31 cellular contexts compared by ENCODE assay signal in the genomic region with DNA sequence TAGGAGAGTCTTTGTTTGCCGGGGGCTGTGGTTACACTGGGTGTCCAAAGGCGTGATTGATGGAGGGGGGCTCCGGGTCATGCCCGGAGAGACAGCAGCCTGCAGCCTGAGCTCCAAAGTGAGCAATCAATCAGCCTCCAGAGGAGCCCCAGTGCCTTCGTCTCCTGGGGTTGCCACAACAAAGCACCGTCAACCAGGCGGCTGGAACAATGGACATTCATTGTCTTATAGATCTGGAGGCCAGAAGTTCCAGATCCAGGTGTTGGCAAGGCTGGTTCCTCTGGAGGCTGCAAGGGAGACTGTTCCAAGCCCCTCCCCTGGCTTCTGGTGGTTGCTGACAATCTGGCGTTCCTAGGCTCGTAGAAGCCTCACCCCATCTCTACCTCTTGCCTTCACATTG. TPM values are rescaled to one million over a fixed set of nuclear protein-coding genes. Genes with fewer than 3 reads are reported as not detected.
DNase-seq lines count a peak whose midpoint lies in the region; TF ChIP-seq lines count a peak whose summit lies in the region.
"Had no signal": no experiment of that assay in that cellular context is flagged by ENCODE, and none has a peak within 500 bp of the region (broad histone marks: within the 10 kb centered on the region; RNA-seq: fewer than 3 reads in every experiment).

No MANE protein-coding gene starts in this region.

- intact Hi-C loops in mammary epithelial cell (cut with micrococcal nuclease) (no loop called here), MCF 10A (cut with micrococcal nuclease) (no loop called here)

- BruUV-seq in mammary epithelial cell (replicated peaks; lab: Mats Ljungman, UMichigan) (no TSS peak), MCF 10A (replicated peaks; lab: Mats Ljungman, UMichigan) (no TSS peak)

- H3K9me3 ChIP-seq in mammary epithelial cell (replicated peaks; ENCODE audit: insufficient read depth, low read length), result no peaks in the 10 kb centered on the region
- no peaks in the 10 kb centered on the region; the same call in 1 of the 2 replicates for H3K9me3 ChIP-seq in BE2C
- H3K9me3 ChIP-seq: Caco-2, SJCRH30 had no signal

- H3K27ac Mint-ChIP-seq in MCF 10A (ENCODE audit: low read depth, unreplicated experiment), result no peak overlapping the region
- H3K27ac Mint-ChIP-seq: activated naive CD4-positive, alpha-beta T cell treated with anti-CD3 and anti-CD28 coated beads, Interleukin-2, amount 50 U/mL, for 72 hours; HFFc6; stimulated activated naive B cell treated with anti-CD40 and anti-IgM and Interleukin-4, amounts not matched to agents 10 μg/mL and 1 μg/mL and 100 μg/mL, for 72 hours; type B pancreatic cell had no signal

- WGBS in mammary epithelial cell (ENCODE audit: low coverage, missing lambda C conversion rate), result 37% methylated on average over 8 of the region's 9 CpGs

- peaks cover 68% of the 10 kb centered on the region for H3K79me2 ChIP-seq in mammary epithelial cell (ENCODE audit: insufficient read depth, low read length)
- H3K79me2 ChIP-seq: hepatocyte had no signal

- TF ChIP-seq CTCF in mammary epithelial cell (conservative IDR thresholded peaks at IDR 0.05 in 1 of 2, IDR thresholded peaks at IDR 0.05 in 1 of 2; ENCODE audit: extremely low read depth in 1 of 2, insufficient read depth in 1 of 2, low read depth in 1 of 2, low read length in 2 of 2) (no peak), MCF 10A (IDR thresholded peaks at IDR 0.05; ENCODE audit: unreplicated experiment) (no peak), BE2C (IDR thresholded peaks at IDR 0.05; ENCODE audit: low read depth, low read length) (no peak)

- H3K4me1 ChIP-seq in mammary epithelial cell (ENCODE audit: insufficient read depth, low read length) (peaks cover 31% of the 10 kb centered on the region), BE2C (peaks cover 11% of the 10 kb centered on the region)
- H3K4me1 ChIP-seq: Caco-2 had no signal

- H3K36me3 Mint-ChIP-seq in MCF 10A (ENCODE audit: insufficient read depth, unreplicated experiment), result peaks cover 18% of the 10 kb centered on the region
- H3K36me3 Mint-ChIP-seq: type B pancreatic cell had no signal

- DNase-seq in DMS 273 (lab: John Stamatoyannopoulos, UW; ENCODE audit: unreplicated experiment) (peak; percentile 61), DMS 273 treated with DMSO at 0.1 percent for 48 hours (lab: John Stamatoyannopoulos, UW) (no peak), mammary epithelial cell (peak; percentile 41), MCF 10A (ENCODE audit: unreplicated experiment) (no peak), left kidney (ENCODE audit: low read depth, low spot score) (peak; percentile 64), BE2C (no peak), HT-29 (ENCODE audit: low spot score) (no peak), caudate nucleus (lab: John Stamatoyannopoulos, UW) (no peak)
- DNase-seq: activated CD4-positive, alpha-beta T cell treated with anti-CD3 and anti-CD28 coated beads for 48 hours; activated effector memory CD4-positive, alpha-beta T cell treated with Interleukin-2 at 50 U/mL for 16 hours; C1 segment of cervical spinal cord; Caco-2; effector CD4-positive, alpha-beta T cell; GOT3; HFFc6; NCI-H1092 treated with DMSO at 0.1 percent for 48 hours; NCI-H2107; NCI-H526 treated with DMSO at 0.1 percent for 48 hours; SJCRH30; stimulated activated naive B cell treated with anti-CD40 and anti-IgM and Interleukin-4, amounts not matched to agents 10 μg/mL and 1 μg/mL and 100 μg/mL, for 72 hours; SW 1271; T1000 had no signal

- H4K20me1 ChIP-seq in mammary epithelial cell (ENCODE audit: insufficient read depth, low read length), result no peaks in the 10 kb centered on the region

- dilution Hi-C loops in mammary epithelial cell (cut with HindIII; ENCODE audit: low sequenced_read_pairs), result no loop called here

- H3K4me3 Mint-ChIP-seq in MCF 10A (ENCODE audit: unreplicated experiment), result no peak overlapping the region
- H3K4me3 Mint-ChIP-seq: HFFc6; neural crest cell; stimulated activated naive B cell treated with anti-CD40 and anti-IgM and Interleukin-4, amounts not matched to agents 10 μg/mL and 1 μg/mL and 100 μg/mL, for 72 hours; type B pancreatic cell had no signal

- no peak overlapping the region for H2AFZ ChIP-seq in mammary epithelial cell (ENCODE audit: low read depth, low read length)
- H2AFZ ChIP-seq: hepatocyte had no signal

- no peak overlapping the region for H3K9ac ChIP-seq in mammary epithelial cell (ENCODE audit: insufficient read depth, low read length)

- H3K27ac ChIP-seq in mammary epithelial cell (ENCODE audit: insufficient read depth, low read depth, low read length) (no peak overlapping the region), caudate nucleus (ENCODE audit: low read depth, low read length) (no peak overlapping the region)
- H3K27ac ChIP-seq: 22Rv1, breast epithelium, hepatocyte, SJCRH30, skin epidermis, VCaP had no signal

- peaks cover 13% of the 10 kb centered on the region for H3K36me3 ChIP-seq in mammary epithelial cell (ENCODE audit: insufficient read depth, low read length)
- no peaks in the 10 kb centered on the region for H3K36me3 ChIP-seq in BE2C
- H3K36me3 ChIP-seq: breast epithelium, SJCRH30 had no signal

- H3K4me1 Mint-ChIP-seq in MCF 10A (ENCODE audit: insufficient read depth, unreplicated experiment), result peaks cover 4% of the 10 kb centered on the region

- H3K4me3 ChIP-seq in mammary epithelial cell (replicated peaks in 1 of 3; ENCODE audit: insufficient read depth in 1 of 3, low read depth in 2 of 3, low read length in 3 of 3) (no peak overlapping the region), BE2C (ENCODE audit: low read depth, low read length) (no peak overlapping the region)
- H3K4me3 ChIP-seq: breast epithelium, hepatocyte, K562, SJCRH30, skin epidermis had no signal

- in situ Hi-C loops in mammary epithelial cell (cut with MboI; ENCODE audit: low sequenced_read_pairs in 2 of 2), result no loop called here

- no peaks in the 10 kb centered on the region for H3K9me3 Mint-ChIP-seq in MCF 10A (ENCODE audit: unreplicated experiment)
- H3K9me3 Mint-ChIP-seq: type B pancreatic cell had no signal

- POLR2A ChIA-PET in MCF 10A (lab: Yijun Ruan, JAX), result no interaction called here

- no peak overlapping the region for H3K4me2 ChIP-seq in mammary epithelial cell (ENCODE audit: insufficient read depth, low read depth, low read length)
- H3K4me2 ChIP-seq: hepatocyte had no signal

- H3K27me3 Mint-ChIP-seq in MCF 10A (ENCODE audit: insufficient read depth, unreplicated experiment), result no peaks in the 10 kb centered on the region
- H3K27me3 Mint-ChIP-seq: stimulated activated naive B cell treated with anti-CD40 and anti-IgM and Interleukin-4, amounts not matched to agents 10 μg/mL and 1 μg/mL and 100 μg/mL, for 72 hours had no signal

- CTCF ChIA-PET in mammary epithelial cell (lab: Charles Lee; ENCODE audit: low non-redundant PET), result no interaction called here
- CTCF ChIA-PET in MCF 10A (lab: Yijun Ruan, JAX), result interaction anchor here (0.7 kb wide), 1 partner anchor 23 kb away, joined by 5 read pairs; no protein-coding TSS in a partner anchor

- no peaks in the 10 kb centered on the region for H3K27me3 ChIP-seq in mammary epithelial cell (ENCODE audit: insufficient read depth, low read length)
- no peaks in the 10 kb centered on the region for H3K27me3 ChIP-seq in BE2C
- H3K27me3 ChIP-seq: breast epithelium, SJCRH30 had no signal

RNA-seq across cellular contexts. Expression of gene GINS2, which starts 24.1 kb away (rescaled TPM):
- total RNA-seq in mammary epithelial cell (10 to 100 TPM in 1 of 2 donors, 1 to 10 TPM in 1; 1.5 to 32.5 TPM), MCF 10A (2022) (6.9 and 11.3 TPM in 2 replicates)
- 23.2 TPM for polyA plus RNA-seq in mammary epithelial cell
- 8.8 TPM for polyA minus RNA-seq in mammary epithelial cell
- 6.0 TPM for polyA plus RNA-seq in BE2C (2012; ENCODE audit: insufficient read depth, insufficient read length, low read depth)
- total RNA-seq in HT-29 (2014; rRNA removed; shearing (Covaris generic)), result 22.8 and 23.4 TPM in 2 replicates

RNA-seq across cellular contexts. Expression of gene C16orf74, which starts 38.1 kb away (rescaled TPM):
- total RNA-seq in mammary epithelial cell (100 to 1,000 TPM in 1 of 2 donors, 10 to 100 TPM in 1; 19.7 to 121 TPM), MCF 10A (2022) (62.6 and 68.5 TPM in 2 replicates)
- polyA plus RNA-seq in mammary epithelial cell, result 81.5 TPM
- 37.0 TPM for polyA minus RNA-seq in mammary epithelial cell
- polyA plus RNA-seq in BE2C (2012; ENCODE audit: insufficient read depth, insufficient read length, low read depth), result 1.4 TPM
- total RNA-seq in HT-29 (2014; rRNA removed; shearing (Covaris generic)), result 84.9 and 92.0 TPM in 2 replicates
- total RNA-seq: K562 had no signal
- polyA plus RNA-seq: K562 had no signal

Comparison
In these comparisons a context has a peak if more than half of its experiments do, and no peak if none do; other contexts are left out.
1. DNase-seq: peak in DMS 273 (single experiment), mammary epithelial cell (single experiment) and left kidney (single experiment); none in DMS 273 treated with DMSO at 0.1 percent for 48 hours (single experiment), MCF 10A (single experiment), BE2C (single experiment), HT-29 (single experiment) and caudate nucleus (0 of 61).